In the genomic region with DNA sequence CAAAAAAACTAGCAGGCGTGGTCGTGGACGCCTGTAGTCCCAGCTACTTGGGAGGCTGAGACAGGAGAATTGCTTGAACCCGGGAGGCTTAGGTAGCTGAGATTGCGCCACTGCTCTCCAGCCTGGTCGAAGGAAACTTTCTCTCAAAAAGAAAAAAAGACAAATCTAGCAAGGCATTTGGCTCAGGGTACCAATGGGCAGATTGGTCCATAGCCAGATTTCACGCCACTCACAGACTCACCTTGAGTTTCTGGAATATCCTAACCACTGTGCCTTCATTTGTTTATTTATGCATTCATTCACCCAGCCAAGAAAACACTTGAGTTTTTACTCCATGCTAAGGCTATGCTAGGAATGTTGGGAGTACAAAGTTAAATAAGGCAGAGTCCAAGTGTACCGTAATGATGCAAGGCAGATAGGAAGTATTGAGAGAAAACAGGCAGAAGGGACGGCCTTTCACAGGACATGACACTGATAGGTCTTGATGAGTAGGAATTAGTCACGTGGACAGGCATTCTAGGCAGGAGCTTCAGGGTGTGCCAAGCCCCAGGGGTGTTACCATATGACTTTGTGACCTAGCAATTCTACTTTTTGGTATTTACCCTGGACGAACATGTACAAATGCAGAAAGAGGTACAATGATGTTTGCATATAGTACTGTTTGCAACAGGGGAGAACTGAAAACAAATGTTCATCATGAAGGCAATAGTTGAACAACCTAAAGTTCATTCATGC, we compare ENCODE assay signal across 8 cellular contexts. TPM values are rescaled to one million over a fixed set of nuclear protein-coding genes. Genes with fewer than 3 reads are reported as not detected.
DNase-seq lines count a peak whose midpoint lies in the region; ATAC-seq and TF ChIP-seq lines count a peak whose summit lies in the region.

No MANE protein-coding gene starts in this region.

- H3K4me3 ChIP-seq in stomach smooth muscle (ENCODE audit: low read length in 2 of 2), result no peak overlapping the region
- H3K4me3 ChIP-seq in CD8-positive, alpha-beta T cell (ENCODE audit: low read depth, low read length), result no peak overlapping the region

- no peak for TF ChIP-seq CTCF in HFFc6 (IDR thresholded peaks at IDR 0.05)
- TF ChIP-seq CTCF in CD8-positive, alpha-beta T cell (IDR thresholded peaks at IDR 0.05), result no peak

- H3K4me3 Mint-ChIP-seq in HFFc6, result no peak overlapping the region
- H3K4me3 Mint-ChIP-seq in activated T-helper 2 cell treated with anti-CD3 and anti-CD28 coated beads, Interferon-gamma antibody, Interleukin-2, Interleukin-4, amounts not matched to agents 10 μg/mL and 5 μg/mL and 100 μg/mL, durations not matched to agents 14 hours and 24 hours and 36 hours (ENCODE audit: low read depth), result no peak overlapping the region
- H3K4me3 Mint-ChIP-seq in CD8-positive, alpha-beta T cell, result no peak overlapping the region

- CTCF ChIA-PET in CD8-positive, alpha-beta T cell (lab: Charles Lee), result interaction anchor here (0.6 to 4.1 kb wide), 2 partner anchors 11 to 1275 kb away, joined by 3 to 15 read pairs; no protein-coding TSS in a partner anchor

- H3K4me1 ChIP-seq in stomach smooth muscle (ENCODE audit: control insufficient read depth, insufficient read depth, low read length), result peaks cover 46% of the 10 kb centered on the region
- peaks cover 16% of the 10 kb centered on the region for H3K4me1 ChIP-seq in CD8-positive, alpha-beta T cell (ENCODE audit: insufficient read depth, low read length)

- peak overlapping the region; percentile 46 for H3K27ac ChIP-seq in stomach smooth muscle (ENCODE audit: low read length)
- H3K27ac ChIP-seq in CD8-positive, alpha-beta T cell (ENCODE audit: low read depth, low read length), result no peak overlapping the region

- H3K27me3 Mint-ChIP-seq in HFFc6 (ENCODE audit: insufficient read depth), result peaks cover 4% of the 10 kb centered on the region; the same call in 1 of the 2 replicates
- H3K27me3 Mint-ChIP-seq in activated T-helper 2 cell treated with anti-CD3 and anti-CD28 coated beads, Interferon-gamma antibody, Interleukin-2, Interleukin-4, amounts not matched to agents 10 μg/mL and 5 μg/mL and 100 μg/mL, durations not matched to agents 14 hours and 24 hours and 36 hours (ENCODE audit: low read depth), result peaks cover 38% of the 10 kb centered on the region
- peaks cover 21% of the 10 kb centered on the region for H3K27me3 Mint-ChIP-seq in CD8-positive, alpha-beta T cell (ENCODE audit: low read depth)

- H3K36me3 ChIP-seq in stomach smooth muscle (ENCODE audit: control insufficient read depth in 2 of 2, insufficient read depth in 2 of 2, low read length in 2 of 2), result no peaks in the 10 kb centered on the region
- no peaks in the 10 kb centered on the region for H3K36me3 ChIP-seq in CD8-positive, alpha-beta T cell (ENCODE audit: insufficient read depth, low read length)

- DNase-seq in HFFc6 (peak; percentile 80), amniotic epithelial cell (ENCODE audit: low read depth) (peak; percentile 96), islet precursor cell (peak; percentile 76), NCI-H2227 (lab: John Stamatoyannopoulos, UW; ENCODE audit: unreplicated experiment) (no peak)
- DNase-seq in activated T-helper 2 cell treated with anti-CD3 and anti-CD28 coated beads, Interferon-gamma antibody, Interleukin-2, Interleukin-4, amounts not matched to agents 10 μg/mL and 5 μg/mL and 100 μg/mL, durations not matched to agents 14 hours and 24 hours and 36 hours (ENCODE audit: low spot score), result no peak
- DNase-seq in CD8-positive, alpha-beta T cell, result no peak

- H3K27ac Mint-ChIP-seq in HFFc6, result peak overlapping the region; percentile 51; the same call in 1 of the 2 replicates
- no peak overlapping the region for H3K27ac Mint-ChIP-seq in activated T-helper 2 cell treated with anti-CD3 and anti-CD28 coated beads, Interferon-gamma antibody, Interleukin-2, Interleukin-4, amounts not matched to agents 10 μg/mL and 5 μg/mL and 100 μg/mL, durations not matched to agents 14 hours and 24 hours and 36 hours
- no peak overlapping the region for H3K27ac Mint-ChIP-seq in CD8-positive, alpha-beta T cell

- intact Hi-C loops in activated T-helper 2 cell treated with anti-CD3 and anti-CD28 coated beads, Interferon-gamma antibody, Interleukin-2, Interleukin-4, amounts not matched to agents 10 μg/mL and 5 μg/mL and 100 μg/mL, durations not matched to agents 14 hours and 24 hours and 36 hours (cut with micrococcal nuclease), result no loop called here
- intact Hi-C loops in CD8-positive, alpha-beta T cell (cut with DNase I, micrococcal nuclease), result no loop called here

- H3K9me3 Mint-ChIP-seq in HFFc6, result no peaks in the 10 kb centered on the region
- H3K9me3 Mint-ChIP-seq in activated T-helper 2 cell treated with anti-CD3 and anti-CD28 coated beads, Interferon-gamma antibody, Interleukin-2, Interleukin-4, amounts not matched to agents 10 μg/mL and 5 μg/mL and 100 μg/mL, durations not matched to agents 14 hours and 24 hours and 36 hours, result no peaks in the 10 kb centered on the region
- H3K9me3 Mint-ChIP-seq in CD8-positive, alpha-beta T cell, result no peaks in the 10 kb centered on the region

- POLR2A ChIA-PET in CD8-positive, alpha-beta T cell (lab: Charles Lee), result interaction anchor here (2.7 kb wide), 1 partner anchor 12 kb away, joined by 11 read pairs; the partner anchor contains the start of gene ARFGAP2

- no peak for ATAC-seq in HG02970 (IDR thresholded peaks at IDR 0.05; ENCODE audit: low FRiP score, unreplicated experiment)
- ATAC-seq in CD8-positive, alpha-beta T cell, result no peak

- H3K9ac ChIP-seq in stomach smooth muscle (ENCODE audit: low read length in 2 of 2), result no peak overlapping the region

- H3K36me3 Mint-ChIP-seq in HFFc6 (ENCODE audit: low read depth), result no peaks in the 10 kb centered on the region
- no peaks in the 10 kb centered on the region for H3K36me3 Mint-ChIP-seq in activated T-helper 2 cell treated with anti-CD3 and anti-CD28 coated beads, Interferon-gamma antibody, Interleukin-2, Interleukin-4, amounts not matched to agents 10 μg/mL and 5 μg/mL and 100 μg/mL, durations not matched to agents 14 hours and 24 hours and 36 hours (ENCODE audit: low read depth)
- H3K36me3 Mint-ChIP-seq in CD8-positive, alpha-beta T cell, result no peaks in the 10 kb centered on the region

- H3K4me1 Mint-ChIP-seq in HFFc6 (ENCODE audit: low read depth), result peaks cover 55% of the 10 kb centered on the region
- peaks cover 6% of the 10 kb centered on the region for H3K4me1 Mint-ChIP-seq in activated T-helper 2 cell treated with anti-CD3 and anti-CD28 coated beads, Interferon-gamma antibody, Interleukin-2, Interleukin-4, amounts not matched to agents 10 μg/mL and 5 μg/mL and 100 μg/mL, durations not matched to agents 14 hours and 24 hours and 36 hours (ENCODE audit: low read depth)
- peaks cover 9% of the 10 kb centered on the region for H3K4me1 Mint-ChIP-seq in CD8-positive, alpha-beta T cell (ENCODE audit: low read depth)

- no peaks in the 10 kb centered on the region for H3K27me3 ChIP-seq in stomach smooth muscle (ENCODE audit: control insufficient read depth in 1 of 2, insufficient read depth in 2 of 2, low read length in 2 of 2)
- peaks cover under 1% of the 10 kb centered on the region for H3K27me3 ChIP-seq in CD8-positive, alpha-beta T cell (ENCODE audit: insufficient read depth, low read length)

- H3K9me3 ChIP-seq in stomach smooth muscle (ENCODE audit: control insufficient read depth in 2 of 2, low read length in 2 of 2), result no peaks in the 10 kb centered on the region
- no peaks in the 10 kb centered on the region for H3K9me3 ChIP-seq in CD8-positive, alpha-beta T cell (ENCODE audit: low read length)

RNA-seq across cellular contexts. Expression of gene PACSIN3, which starts 3.0 kb away (rescaled TPM):
- total RNA-seq in HFFc6 (2021; fragmentation: NEBNext Ultra II Directional; extraction: Animal tissue kit (Norgen Biotek cat#: 25700)), result 10 to 100 TPM; 10.3 to 30.9 (median 22.1) TPM
- total RNA-seq in activated T-helper 2 cell treated with anti-CD3 and anti-CD28 coated beads, Interferon-gamma antibody, Interleukin-2, Interleukin-4, amounts not matched to agents 10 μg/mL and 5 μg/mL and 100 μg/mL, durations not matched to agents 14 hours and 24 hours and 36 hours, result 21.4 and 22.2 TPM in 2 replicates
- total RNA-seq in CD8-positive, alpha-beta T cell, result not detected

RNA-seq across cellular contexts. Expression of gene ARFGAP2, which starts 12.6 kb away (rescaled TPM):
- total RNA-seq in HFFc6 (2021; fragmentation: NEBNext Ultra II Directional; extraction: Animal tissue kit (Norgen Biotek cat#: 25700)), result 10 to 100 TPM; 58.2 to 64.0 (median 61.1) TPM
- 98.6 and 104 TPM in 2 replicates for total RNA-seq in activated T-helper 2 cell treated with anti-CD3 and anti-CD28 coated beads, Interferon-gamma antibody, Interleukin-2, Interleukin-4, amounts not matched to agents 10 μg/mL and 5 μg/mL and 100 μg/mL, durations not matched to agents 14 hours and 24 hours and 36 hours
- 100 to 1,000 TPM; 194 to 215 TPM for total RNA-seq in CD8-positive, alpha-beta T cell

RNA-seq across cellular contexts. Expression of gene DDB2, which starts 25.5 kb away (rescaled TPM):
- 10 to 100 TPM; 23.6 to 38.7 (median 33.7) TPM for total RNA-seq in HFFc6 (2021; fragmentation: NEBNext Ultra II Directional; extraction: Animal tissue kit (Norgen Biotek cat#: 25700))
- total RNA-seq in activated T-helper 2 cell treated with anti-CD3 and anti-CD28 coated beads, Interferon-gamma antibody, Interleukin-2, Interleukin-4, amounts not matched to agents 10 μg/mL and 5 μg/mL and 100 μg/mL, durations not matched to agents 14 hours and 24 hours and 36 hours, result 158 and 161 TPM in 2 replicates
- 10 to 100 TPM; 39.0 to 43.0 TPM for total RNA-seq in CD8-positive, alpha-beta T cell

RNA-seq across cellular contexts. Expression of gene ACP2, which starts 59.3 kb away (rescaled TPM):
- total RNA-seq in HFFc6 (2021; fragmentation: NEBNext Ultra II Directional; extraction: Animal tissue kit (Norgen Biotek cat#: 25700)), result 10 to 100 TPM; 33.4 to 37.4 (median 36.1) TPM
- total RNA-seq in activated T-helper 2 cell treated with anti-CD3 and anti-CD28 coated beads, Interferon-gamma antibody, Interleukin-2, Interleukin-4, amounts not matched to agents 10 μg/mL and 5 μg/mL and 100 μg/mL, durations not matched to agents 14 hours and 24 hours and 36 hours, result 23.2 and 24.5 TPM in 2 replicates
- total RNA-seq in CD8-positive, alpha-beta T cell, result 10 to 100 TPM; 18.3 to 22.6 TPM

Comparison
In these comparisons a context has a peak if more than half of its experiments do, and no peak if none do; other contexts are left out.
1. DNase-seq: peak in HFFc6 (single experiment), amniotic epithelial cell (single experiment) and islet precursor cell (single experiment); none in activated T-helper 2 cell treated with anti-CD3 and anti-CD28 coated beads, Interferon-gamma antibody, Interleukin-2, Interleukin-4, amounts not matched to agents 10 μg/mL and 5 μg/mL and 100 μg/mL, durations not matched to agents 14 hours and 24 hours and 36 hours (single experiment), CD8-positive, alpha-beta T cell (0 of 7) and NCI-H2227 (single experiment).
2. RNA of gene PACSIN3, which starts 3.0 kb away (total RNA-seq): 10.3 to 30.9 TPM in HFFc6 and 21.4 to 22.2 TPM in activated T-helper 2 cell treated with anti-CD3 and anti-CD28 coated beads, Interferon-gamma antibody, Interleukin-2, Interleukin-4, amounts not matched to agents 10 μg/mL and 5 μg/mL and 100 μg/mL, durations not matched to agents 14 hours and 24 hours and 36 hours; not detected in CD8-positive, alpha-beta T cell; every median in the first group is over 4 times any median in the second.